Comparison of ENCODE assay signal across 15 cellular contexts in the genomic region with DNA sequence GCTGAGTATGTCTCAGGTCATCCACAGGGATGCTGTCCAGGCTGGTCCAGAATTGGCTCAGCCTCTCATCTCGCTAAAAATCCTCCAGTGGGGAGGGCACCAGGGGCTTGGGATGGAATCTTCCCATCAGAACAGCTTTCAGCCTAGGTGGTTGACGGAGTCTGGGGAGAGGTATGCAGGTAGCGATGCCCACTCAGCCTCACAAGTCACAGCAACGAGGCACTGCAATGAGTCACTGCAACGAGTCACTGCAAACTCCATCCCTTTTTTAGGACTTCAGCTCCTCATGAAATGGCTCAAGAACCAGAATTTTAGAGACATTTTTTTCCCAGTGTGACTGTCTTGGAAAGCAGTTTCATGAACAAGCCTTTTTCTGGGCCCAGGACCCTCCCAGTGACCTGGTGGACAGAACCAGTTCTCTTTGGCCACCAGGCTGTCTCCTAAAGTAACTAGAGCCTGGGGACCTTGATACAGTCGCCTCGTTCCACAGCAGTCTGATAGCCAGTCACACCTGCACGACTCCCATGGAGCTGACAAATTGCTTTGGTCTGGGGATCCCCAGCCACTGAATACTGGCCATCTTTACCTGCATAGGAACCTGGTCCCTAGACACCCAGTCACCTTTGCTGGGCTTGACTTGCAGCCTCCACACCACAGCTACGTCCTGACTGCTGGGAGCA. TPM values are rescaled to one million over a fixed set of nuclear protein-coding genes. Genes with fewer than 3 reads are reported as not detected.
DNase-seq lines count a peak whose midpoint lies in the region; ATAC-seq and TF ChIP-seq lines count a peak whose summit lies in the region.
"Had no signal": no experiment of that assay in that cellular context is flagged by ENCODE, and none has a peak within 500 bp of the region (broad histone marks: within the 10 kb centered on the region; RNA-seq: fewer than 3 reads in every experiment).

No MANE protein-coding gene starts in this region.

- POLR2A ChIA-PET in activated CD8-positive, alpha-beta T cell treated with anti-CD3 and anti-CD28 coated beads for 36 hours (lab: Charles Lee) = no interaction called here

- no peak for ATAC-seq in GM21367 (IDR thresholded peaks at IDR 0.05; ENCODE audit: unreplicated experiment)
- ATAC-seq in activated CD8-positive, alpha-beta T cell treated with anti-CD3 and anti-CD28 coated beads for 36 hours = no peak
- ATAC-seq: Right ventricle myocardium inferior had no signal

- peak; percentile 12 for DNase-seq in activated naive CD4-positive, alpha-beta T cell treated with anti-CD3 and anti-CD28 coated beads, Interleukin-2, amount 10 ng/mL, durations not matched to agents 7 days and 5 days
- no peak for DNase-seq in activated naive CD4-positive, alpha-beta T cell treated with Interleukin-2 at 50 U/mL for 16 hours
- DNase-seq in ecto neural progenitor cell (ENCODE audit: low spot score) (peak; percentile 25), osteocyte (ENCODE audit: extremely low spot score, unreplicated experiment) (peak; percentile 73), NCI-H2107 (lab: John Stamatoyannopoulos, UW) (no peak), amygdala (lab: John Stamatoyannopoulos, UW) (no peak)
- no peak for DNase-seq in activated CD8-positive, alpha-beta T cell treated with anti-CD3 and anti-CD28 coated beads for 36 hours
- DNase-seq: AML-193; CD4-positive, CD25-positive, alpha-beta regulatory T cell; DMS153; NCI-H1436; NCI-H2029; NCI-H524 had no signal

- peaks cover 5% of the 10 kb centered on the region for H3K27me3 Mint-ChIP-seq in activated naive CD4-positive, alpha-beta T cell treated with anti-CD3 and anti-CD28 coated beads, Interleukin-2, amount 10 ng/mL, durations not matched to agents 7 days and 5 days
- peaks cover 5% of the 10 kb centered on the region for H3K27me3 Mint-ChIP-seq in osteocyte (ENCODE audit: unreplicated experiment)
- H3K27me3 Mint-ChIP-seq in activated CD8-positive, alpha-beta T cell treated with anti-CD3 and anti-CD28 coated beads for 36 hours = peaks cover 3% of the 10 kb centered on the region
- H3K27me3 Mint-ChIP-seq: CD4-positive, CD25-positive, alpha-beta regulatory T cell had no signal

- H3K4me1 Mint-ChIP-seq in activated naive CD4-positive, alpha-beta T cell treated with anti-CD3 and anti-CD28 coated beads, Interleukin-2, amount 10 ng/mL, durations not matched to agents 7 days and 5 days = no peaks in the 10 kb centered on the region
- H3K4me1 Mint-ChIP-seq in osteocyte (ENCODE audit: unreplicated experiment) = no peaks in the 10 kb centered on the region
- no peaks in the 10 kb centered on the region for H3K4me1 Mint-ChIP-seq in activated CD8-positive, alpha-beta T cell treated with anti-CD3 and anti-CD28 coated beads for 36 hours (ENCODE audit: low read depth)
- H3K4me1 Mint-ChIP-seq: CD4-positive, CD25-positive, alpha-beta regulatory T cell had no signal

- no peak overlapping the region for H3K4me3 Mint-ChIP-seq in activated naive CD4-positive, alpha-beta T cell treated with anti-CD3 and anti-CD28 coated beads, Interleukin-2, amount 10 ng/mL, durations not matched to agents 7 days and 5 days
- H3K4me3 Mint-ChIP-seq in osteocyte (ENCODE audit: unreplicated experiment) = no peak overlapping the region
- H3K4me3 Mint-ChIP-seq in activated CD8-positive, alpha-beta T cell treated with anti-CD3 and anti-CD28 coated beads for 36 hours = no peak overlapping the region
- H3K4me3 Mint-ChIP-seq: CD4-positive, CD25-positive, alpha-beta regulatory T cell had no signal

- intact Hi-C loops in activated CD8-positive, alpha-beta T cell treated with anti-CD3 and anti-CD28 coated beads for 36 hours (cut with micrococcal nuclease) = no loop called here

- no peak overlapping the region for H3K27ac Mint-ChIP-seq in activated naive CD4-positive, alpha-beta T cell treated with anti-CD3 and anti-CD28 coated beads, Interleukin-2, amount 10 ng/mL, durations not matched to agents 7 days and 5 days
- no peak overlapping the region for H3K27ac Mint-ChIP-seq in osteocyte (ENCODE audit: unreplicated experiment)
- H3K27ac Mint-ChIP-seq in activated CD8-positive, alpha-beta T cell treated with anti-CD3 and anti-CD28 coated beads for 36 hours = no peak overlapping the region
- H3K27ac Mint-ChIP-seq: CD4-positive, CD25-positive, alpha-beta regulatory T cell had no signal

- H3K9me3 Mint-ChIP-seq in activated naive CD4-positive, alpha-beta T cell treated with anti-CD3 and anti-CD28 coated beads, Interleukin-2, amount 10 ng/mL, durations not matched to agents 7 days and 5 days = no peaks in the 10 kb centered on the region
- no peaks in the 10 kb centered on the region for H3K9me3 Mint-ChIP-seq in osteocyte (ENCODE audit: unreplicated experiment)
- no peaks in the 10 kb centered on the region for H3K9me3 Mint-ChIP-seq in activated CD8-positive, alpha-beta T cell treated with anti-CD3 and anti-CD28 coated beads for 36 hours
- H3K9me3 Mint-ChIP-seq: CD4-positive, CD25-positive, alpha-beta regulatory T cell had no signal

- H3K36me3 Mint-ChIP-seq in activated naive CD4-positive, alpha-beta T cell treated with anti-CD3 and anti-CD28 coated beads, Interleukin-2, amount 10 ng/mL, durations not matched to agents 7 days and 5 days = no peaks in the 10 kb centered on the region
- H3K36me3 Mint-ChIP-seq in osteocyte (ENCODE audit: unreplicated experiment) = no peaks in the 10 kb centered on the region
- H3K36me3 Mint-ChIP-seq in activated CD8-positive, alpha-beta T cell treated with anti-CD3 and anti-CD28 coated beads for 36 hours (ENCODE audit: low read depth) = no peaks in the 10 kb centered on the region
- H3K36me3 Mint-ChIP-seq: CD4-positive, CD25-positive, alpha-beta regulatory T cell had no signal

- TF ChIP-seq CTCF in osteocyte (IDR thresholded peaks at IDR 0.05) = no peak
- no peak for TF ChIP-seq CTCF in activated CD8-positive, alpha-beta T cell treated with anti-CD3 and anti-CD28 coated beads for 36 hours (IDR thresholded peaks at IDR 0.05)

- CTCF ChIA-PET in activated naive CD4-positive, alpha-beta T cell treated with anti-CD3 and anti-CD28 coated beads, Interleukin-2, amount 10 ng/mL, durations not matched to agents 7 days and 5 days (lab: Charles Lee) = interaction anchor here (2.1 kb wide), 1 partner anchor 15 kb away, joined by 5 read pairs; no protein-coding TSS in a partner anchor
- CTCF ChIA-PET in activated CD8-positive, alpha-beta T cell treated with anti-CD3 and anti-CD28 coated beads for 36 hours (lab: Charles Lee) = no interaction called here

RNA-seq across cellular contexts. Expression of a gene that starts 41.3 kb away (rescaled TPM):
- total RNA-seq in osteocyte = 28.9 and 29.3 TPM in 2 replicates
- total RNA-seq in activated CD8-positive, alpha-beta T cell treated with anti-CD3 and anti-CD28 coated beads for 36 hours = 10 to 100 TPM; 31.6 to 32.3 TPM

Comparison
In these comparisons a context has a peak if more than half of its experiments do, and no peak if none do; other contexts are left out.
1. DNase-seq: peak in activated naive CD4-positive, alpha-beta T cell treated with anti-CD3 and anti-CD28 coated beads, Interleukin-2, amount 10 ng/mL, durations not matched to agents 7 days and 5 days (single experiment), ecto neural progenitor cell (single experiment) and osteocyte (single experiment); none in activated naive CD4-positive, alpha-beta T cell treated with Interleukin-2 at 50 U/mL for 16 hours (single experiment), NCI-H2107 (single experiment), activated CD8-positive, alpha-beta T cell treated with anti-CD3 and anti-CD28 coated beads for 36 hours (single experiment) and amygdala (0 of 56).